In the genomic region with DNA sequence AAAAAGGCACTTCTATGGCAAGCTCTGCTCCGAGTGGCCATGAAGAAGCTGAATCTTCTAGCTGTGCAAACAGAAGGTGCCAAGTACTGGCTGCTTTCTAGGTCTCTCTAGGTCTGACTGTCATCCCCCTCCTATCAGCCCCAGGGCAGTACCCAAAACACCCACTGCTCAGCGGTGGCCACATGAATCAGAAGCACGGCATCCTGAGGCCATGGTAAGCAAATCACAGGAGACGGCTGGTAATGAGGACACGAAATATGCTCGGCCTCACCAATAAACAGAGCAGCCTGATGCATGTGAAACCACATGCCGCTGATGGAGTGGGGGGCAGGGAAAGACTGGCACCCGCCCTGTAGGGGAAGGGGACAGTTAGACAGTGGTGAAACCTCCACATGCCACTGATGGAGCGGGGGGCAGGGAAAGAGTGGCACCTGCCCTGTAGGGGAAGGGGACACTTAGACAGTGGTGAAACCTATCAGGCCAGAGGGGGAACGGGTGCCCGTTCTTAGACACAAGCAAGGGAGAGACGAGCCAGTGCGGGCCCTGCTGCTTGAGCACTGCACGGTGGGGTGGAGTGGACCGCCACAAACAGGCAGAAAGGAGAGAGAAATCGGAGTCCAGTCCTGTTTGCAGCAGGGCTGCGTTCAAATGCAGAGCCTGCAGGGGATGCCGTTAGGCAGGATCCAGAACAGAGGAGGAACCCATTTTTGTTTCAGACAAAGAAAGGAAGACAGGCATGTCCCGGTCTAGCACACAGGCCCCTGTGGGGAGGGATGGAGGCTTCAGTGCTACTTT, we compare ENCODE assay signal across 11 cellular contexts. TPM values are rescaled to one million over a fixed set of nuclear protein-coding genes. Genes with fewer than 3 reads are reported as not detected.
DNase-seq lines count a peak whose midpoint lies in the region; ATAC-seq and TF ChIP-seq lines count a peak whose summit lies in the region.
"Had no signal": no experiment of that assay in that cellular context is flagged by ENCODE, and none has a peak within 500 bp of the region (broad histone marks: within the 10 kb centered on the region; RNA-seq: fewer than 3 reads in every experiment).

No MANE protein-coding gene starts in this region.

- peaks cover 31% of the 10 kb centered on the region for H3K4me1 ChIP-seq in CD8-positive, alpha-beta memory T cell (ENCODE audit: insufficient read depth, low read length)
- no peaks in the 10 kb centered on the region; the same call in 1 of the 2 replicates for H3K4me1 ChIP-seq in Karpas-422 (ENCODE audit: low read length)

- H3K9me3 ChIP-seq in CD8-positive, alpha-beta memory T cell (ENCODE audit: low read length): no peaks in the 10 kb centered on the region
- H3K9me3 ChIP-seq in Karpas-422 (ENCODE audit: low read length): no peaks in the 10 kb centered on the region
- H3K9me3 ChIP-seq: left lung had no signal

- H3K79me2 ChIP-seq in Karpas-422 (ENCODE audit: low read length): no peaks in the 10 kb centered on the region

- ATAC-seq in GM19328 (IDR thresholded peaks at IDR 0.05; ENCODE audit: unreplicated experiment): no peak

- H3K4me2 ChIP-seq in Karpas-422 (ENCODE audit: low read depth, low read length, poor library complexity, severe bottlenecking): no peak overlapping the region

- H3K27me3 ChIP-seq in CD8-positive, alpha-beta memory T cell (ENCODE audit: insufficient read depth, low read length, poor library complexity, severe bottlenecking): no peaks in the 10 kb centered on the region
- H3K27me3 ChIP-seq in Karpas-422 (ENCODE audit: low read length): no peaks in the 10 kb centered on the region
- H3K27me3 ChIP-seq: left lung had no signal

- no peak overlapping the region for H3K27ac ChIP-seq in CD8-positive, alpha-beta memory T cell (ENCODE audit: low read depth, low read length)
- no peak overlapping the region for H3K27ac ChIP-seq in Karpas-422 (ENCODE audit: low read length)
- H3K27ac ChIP-seq: left lung had no signal

- no peaks in the 10 kb centered on the region for H3K9me3 Mint-ChIP-seq in CD8-positive, alpha-beta memory T cell

- CTCF ChIA-PET in AG04449 (lab: Yijun Ruan, JAX): interaction anchor here (0.6 to 3.9 kb wide), 20 partner anchors 9 to 403 kb away, joined by 3 to 40 read pairs (median 10); no protein-coding TSS in a partner anchor
- CTCF ChIA-PET in CD8-positive, alpha-beta memory T cell (lab: Charles Lee): interaction anchor here (1.0 to 2.2 kb wide), 5 partner anchors 10 to 314 kb away, joined by 3 to 9 read pairs (median 3); no protein-coding TSS in a partner anchor

- peaks cover 68 to 95% (median 78%) of the 10 kb centered on the region in 3 donors for H3K4me1 Mint-ChIP-seq in CD8-positive, alpha-beta memory T cell

- no peaks in the 10 kb centered on the region for H3K36me3 ChIP-seq in CD8-positive, alpha-beta memory T cell (ENCODE audit: insufficient read depth, low read length)
- no peaks in the 10 kb centered on the region for H3K36me3 ChIP-seq in Karpas-422 (ENCODE audit: insufficient read depth, low read length)
- H3K36me3 ChIP-seq: left lung had no signal

- H3K27me3 Mint-ChIP-seq in CD8-positive, alpha-beta memory T cell: no peaks in the 10 kb centered on the region

- H3K27ac Mint-ChIP-seq in CD8-positive, alpha-beta memory T cell: peak overlapping the region in 6 of 8 donors; percentile 22 to 95 (median 74)

- TF ChIP-seq CTCF in AG04449 (IDR thresholded peaks at IDR 0.05; ENCODE audit: insufficient read depth, low read length, missing control alignments): no peak
- TF ChIP-seq CTCF in foreskin fibroblast (IDR thresholded peaks at IDR 0.05; ENCODE audit: low read depth, low read length): no peak

- no peak overlapping the region for H3K4me3 ChIP-seq in AG04449 (ENCODE audit: low read depth, low read length)
- H3K4me3 ChIP-seq in CD8-positive, alpha-beta memory T cell (ENCODE audit: low read length): no peak overlapping the region
- no peak overlapping the region for H3K4me3 ChIP-seq in foreskin fibroblast (ENCODE audit: low read depth in 1 of 2, low read length in 2 of 2)
- no peak overlapping the region for H3K4me3 ChIP-seq in Karpas-422 (ENCODE audit: low read length)
- H3K4me3 ChIP-seq: left lung had no signal

- H3K4me3 Mint-ChIP-seq in CD8-positive, alpha-beta memory T cell: peak overlapping the region in 5 of 7 donors; percentile 3 to 82 (median 55)

- POLR2A ChIA-PET in AG04449 (lab: Yijun Ruan, JAX): no interaction called here
- POLR2A ChIA-PET in CD8-positive, alpha-beta memory T cell (lab: Charles Lee): no interaction called here

- H3K36me3 Mint-ChIP-seq in CD8-positive, alpha-beta memory T cell: peaks cover 0 to 37% (median 3%) of the 10 kb centered on the region in 3 donors

- peaks cover 86% of the 10 kb centered on the region for H4K20me1 ChIP-seq in Karpas-422 (ENCODE audit: insufficient read depth, low read depth, low read length)

- no peaks in the 10 kb centered on the region for H3K9me2 ChIP-seq in Karpas-422 (replicated peaks; ENCODE audit: insufficient read depth, low read length)

- H3K9ac ChIP-seq in Karpas-422 (ENCODE audit: low read length): no peak overlapping the region

- no peak overlapping the region for H2AFZ ChIP-seq in Karpas-422 (ENCODE audit: low read length)

- DNase-seq in AG04449 (ENCODE audit: low read depth, low spot score): peak; percentile 40
- peak in 1 of 5 donors; percentile 40 for DNase-seq in CD8-positive, alpha-beta memory T cell
- DNase-seq in T1000 (lab: John Stamatoyannopoulos, UW): peak; percentile 59
- DNase-seq in foreskin fibroblast: peak; percentile 78 to 83
- no peak for DNase-seq in Karpas-422
- DNase-seq in glomerular visceral epithelial cell (ENCODE audit: extremely low spot score): no peak
- DNase-seq in Kasumi-1 (lab: John Stamatoyannopoulos, UW): no peak
- DNase-seq: activated CD4-positive, alpha-beta T cell treated with anti-CD3 and anti-CD28 coated beads, Interleukin-2, amount 50 U/mL, for 48 hours; activated naive CD4-positive, alpha-beta T cell treated with anti-CD3 and anti-CD28 coated beads, Interleukin-2, amount 50 U/mL, for 16 hours had no signal

RNA-seq across cellular contexts. Expression of gene MOB2, which starts 29.9 kb away (rescaled TPM):
- 10 to 100 TPM; 26.6 to 28.7 TPM for total RNA-seq in CD8-positive, alpha-beta memory T cell
- polyA plus RNA-seq in CD8-positive, alpha-beta memory T cell: 67.4 TPM
- total RNA-seq in Karpas-422 (2014; rRNA removed; shearing (Covaris generic); ENCODE audit: low replicate concordance): 8.8 and 17.2 TPM in 2 replicates

RNA-seq across cellular contexts. Expression of gene DUSP8, which starts 55.6 kb away (rescaled TPM):
- total RNA-seq in CD8-positive, alpha-beta memory T cell: 1 to 10 TPM; 2.3 to 4.0 TPM
- polyA plus RNA-seq in CD8-positive, alpha-beta memory T cell: 0.75 TPM
- not detected in 2 replicates for total RNA-seq in Karpas-422 (2014; rRNA removed; shearing (Covaris generic); ENCODE audit: low replicate concordance)

Comparison
In these comparisons a context has a peak if more than half of its experiments do, and no peak if none do; other contexts are left out.
1. DNase-seq: peak in AG04449 (single experiment), T1000 (single experiment) and foreskin fibroblast (2 of 2); none in Karpas-422 (single experiment), glomerular visceral epithelial cell (single experiment) and Kasumi-1 (0 of 2).